28 cellular contexts compared by ENCODE assay signal in genomic region chr12:119839201-119839600, GRCh38.
"Had no signal": no experiment of that assay in that cellular context is flagged by ENCODE, and none has a peak within 500 bp of the region (broad histone marks: within the 10 kb centered on the region; RNA-seq: fewer than 3 reads in every experiment).

No MANE protein-coding gene starts in this region.

- H3K4me1 ChIP-seq: left lung, lower lobe of right lung, pancreas, prostate gland, sigmoid colon, spleen, suprapubic skin, tibial artery, upper lobe of right lung had no signal

- H3K4me1 Mint-ChIP-seq: mesothelial cell of epicardium; natural killer cell; stimulated activated effector memory CD8-positive, alpha-beta T cell treated with anti-CD3 and anti-CD28 coated beads, Interleukin-12 subunit alpha, Interleukin-12 subunit beta, amount 100 ng/mL, for 72 hours had no signal

- H3K27me3 Mint-ChIP-seq: naive B cell; stimulated activated naive CD8-positive, alpha-beta T cell treated with anti-CD3 and anti-CD28 coated beads, Interleukin-15, Interleukin-2, amounts not matched to agents 100 ng/mL and 50 ng/mL, for 24 hours had no signal

- H3K27ac ChIP-seq: left lung, lower lobe of right lung, pancreas, prostate gland, sigmoid colon, spleen, suprapubic skin, thoracic aorta, tibial artery, upper lobe of right lung had no signal

- H3K27me3 ChIP-seq: left lung, pancreas, sigmoid colon, spleen, suprapubic skin, tibial artery, upper lobe of right lung had no signal

- DNase-seq: hippocampal formation; kidney; left colon; left lung; lower lobe of right lung; mesendoderm; naive B cell; natural killer cell; pancreas; posterior cingulate gyrus; retina; right cardiac atrium; sigmoid colon; small intestine; spleen; stimulated activated CD4-positive, alpha-beta T cell treated with anti-CD3 and anti-CD28 coated beads, Interleukin-4, amount 100 ng/mL, for 24 hours; stimulated activated naive CD4-positive, alpha-beta T cell; tibial artery; trophoblast cell; upper lobe of right lung had no signal

- H3K9me3 Mint-ChIP-seq: natural killer cell had no signal

- H3K36me3 ChIP-seq: left lung, lower lobe of right lung, pancreas, prostate gland, sigmoid colon, suprapubic skin, thoracic aorta, tibial artery, upper lobe of right lung had no signal

- H3K27ac Mint-ChIP-seq: mesothelial cell of epicardium; natural killer cell; stimulated activated effector memory CD8-positive, alpha-beta T cell treated with anti-CD3 and anti-CD28 coated beads, Interleukin-12 subunit alpha, Interleukin-12 subunit beta, amount 100 ng/mL, for 72 hours; stimulated activated naive CD8-positive, alpha-beta T cell treated with anti-CD3 and anti-CD28 coated beads, Interleukin-15, Interleukin-2, amounts not matched to agents 100 ng/mL and 50 ng/mL, for 24 hours had no signal

- H3K36me3 Mint-ChIP-seq: natural killer cell; stimulated activated effector memory CD8-positive, alpha-beta T cell treated with anti-CD3 and anti-CD28 coated beads, Interleukin-12 subunit alpha, Interleukin-12 subunit beta, amount 100 ng/mL, for 72 hours had no signal

- H3K4me3 ChIP-seq: left lung, lower lobe of right lung, pancreas, prostate gland, sigmoid colon, spleen, suprapubic skin, thoracic aorta, tibial artery, upper lobe of right lung had no signal

- ATAC-seq: left colon; left lung; lower lobe of right lung; natural killer cell; pancreas; right cardiac atrium; stimulated activated effector memory CD8-positive, alpha-beta T cell treated with anti-CD3 and anti-CD28 coated beads, Interleukin-12 subunit alpha, Interleukin-12 subunit beta, amount 100 ng/mL, for 72 hours; upper lobe of right lung had no signal

- H3K4me3 Mint-ChIP-seq: mesothelial cell of epicardium; natural killer cell; stimulated activated effector memory CD8-positive, alpha-beta T cell treated with anti-CD3 and anti-CD28 coated beads, Interleukin-12 subunit alpha, Interleukin-12 subunit beta, amount 100 ng/mL, for 72 hours; stimulated activated naive CD8-positive, alpha-beta T cell treated with anti-CD3 and anti-CD28 coated beads, Interleukin-15, Interleukin-2, amounts not matched to agents 100 ng/mL and 50 ng/mL, for 24 hours had no signal

- H3K9me3 ChIP-seq: left lung, lower lobe of right lung, pancreas, prostate gland, sigmoid colon, thoracic aorta, upper lobe of right lung had no signal

- FAIRE-seq: islet of Langerhans, kidney, pancreas, small intestine, urothelium cell line had no signal
